ENCODE assay signal across 1 cellular context in genomic region chr19:48618916-48619691, GRCh38.
A peak's percentile ranks its signal among the peaks of the same experiment; 100 is the strongest.
TF ChIP-seq lines count a peak whose summit lies in the region.

Gene RPL18 (minus strand): TSS chr19:48619178. CDS start chr19:48619143, 35 bp downstream.
Gene SPHK2 (plus strand): TSS chr19:48619506. CDS start chr19:48620515, 1,009 bp downstream.

TF ChIP-seq in HepG2, 621 proteins besides CTCF, POLR2A, EP300 and RAD21 (continued from another document and continues in another):
- peak; percentile 97; the same call in 1 of the 2 replicates for TF ChIP-seq ARID4A (CRISPR knock-in tag; IDR thresholded peaks at IDR 0.05; ENCODE audit: borderline replicate concordance)
- TF ChIP-seq ZFYVE20 (CRISPR knock-in tag; IDR thresholded peaks at IDR 0.05; ENCODE audit: borderline replicate concordance, low read depth) = peak; percentile 50; the same call in 1 of the 2 replicates
- TF ChIP-seq ZNF709 (CRISPR knock-in tag; IDR thresholded peaks at IDR 0.05) = peak; percentile 76; the same call in 1 of the 2 replicates
- TF ChIP-seq SP1 (IDR thresholded peaks at IDR 0.05) = no peak
- peak; percentile 97 for TF ChIP-seq SP1 (CRISPR knock-in tag; IDR thresholded peaks at IDR 0.05)
- peak; percentile 47; the same call in 1 of the 2 replicates for TF ChIP-seq ZNF691 (CRISPR knock-in tag; IDR thresholded peaks at IDR 0.05; ENCODE audit: borderline replicate concordance, low read depth)
- 0 out of 2 replicates have a peak, but pooled peaks have one; percentile 49 for TF ChIP-seq TRAFD1 (CRISPR knock-in tag; IDR thresholded peaks at IDR 0.05; ENCODE audit: borderline replicate concordance)
- peak; percentile 69; the same call in 1 of the 2 replicates for TF ChIP-seq KLF6 (CRISPR knock-in tag; IDR thresholded peaks at IDR 0.05)
- TF ChIP-seq PLSCR1 (CRISPR knock-in tag; IDR thresholded peaks at IDR 0.05; ENCODE audit: borderline replicate concordance) = no peak
- TF ChIP-seq ZNF749 (CRISPR knock-in tag; IDR thresholded peaks at IDR 0.05; ENCODE audit: borderline replicate concordance) = peak; percentile 84; the same call in 1 of the 2 replicates
- TF ChIP-seq ATF4 (CRISPR knock-in tag; IDR thresholded peaks at IDR 0.05) = peak in 1 of 2 experiments; percentile 79; a peak in 2 of 4 replicates
- TF ChIP-seq ZBTB4 (CRISPR knock-in tag; IDR thresholded peaks at IDR 0.05; ENCODE audit: borderline replicate concordance) = peak; percentile 82; the same call in 1 of the 2 replicates
- TF ChIP-seq ZNF574 (CRISPR knock-in tag; IDR thresholded peaks at IDR 0.05) = peak; percentile 100
- TF ChIP-seq ZNF556 (CRISPR knock-in tag; IDR thresholded peaks at IDR 0.05; ENCODE audit: borderline replicate concordance) = no peak; the same call in 1 of the 2 replicates
- TF ChIP-seq THAP9 (CRISPR knock-in tag; IDR thresholded peaks at IDR 0.05; ENCODE audit: borderline replicate concordance) = peak; percentile 98
- peak; percentile 83; the same call in 1 of the 2 replicates for TF ChIP-seq JUND (CRISPR knock-in tag; IDR thresholded peaks at IDR 0.05)
- peak; percentile 81; the same call in 1 of the 2 replicates for TF ChIP-seq ZNF589 (CRISPR knock-in tag; conservative IDR thresholded peaks at IDR 0.05)
- 0 out of 2 replicates have a peak, but pooled peaks have one; percentile 45 for TF ChIP-seq ZNF761 (CRISPR knock-in tag; conservative IDR thresholded peaks at IDR 0.05)
- TF ChIP-seq TBX3 (IDR thresholded peaks at IDR 0.05; ENCODE audit: borderline replicate concordance) = peak; percentile 67; the same call in 1 of the 2 replicates
- peak; percentile 78 for TF ChIP-seq REL (CRISPR knock-in tag; conservative IDR thresholded peaks at IDR 0.05)
- peak; percentile 89 for TF ChIP-seq NR2C2 (CRISPR knock-in tag; IDR thresholded peaks at IDR 0.05; ENCODE audit: borderline replicate concordance)
- TF ChIP-seq RBM39 (IDR thresholded peaks at IDR 0.05; ENCODE audit: low read depth, low read length, poor library complexity, severe bottlenecking) = peak; percentile 98
- peak; percentile 64 for TF ChIP-seq NFYB (CRISPR knock-in tag; IDR thresholded peaks at IDR 0.05)
- no peak for TF ChIP-seq FOXA1 (IDR thresholded peaks at IDR 0.05)
- TF ChIP-seq FOXA1 (CRISPR knock-in tag; IDR thresholded peaks at IDR 0.05) = no peak
- peak; percentile 88 for TF ChIP-seq ZNF205 (CRISPR knock-in tag; IDR thresholded peaks at IDR 0.05)
- TF ChIP-seq ZNF224 (CRISPR knock-in tag; IDR thresholded peaks at IDR 0.05) = peak; percentile 56; the same call in 1 of the 2 replicates
- peak; percentile 73; the same call in 1 of the 2 replicates for TF ChIP-seq ZKSCAN8 (CRISPR knock-in tag; IDR thresholded peaks at IDR 0.05; ENCODE audit: borderline replicate concordance)
- no peak for TF ChIP-seq ISX (CRISPR knock-in tag; conservative IDR thresholded peaks at IDR 0.05)
- peak; percentile 17; the same call in 1 of the 2 replicates for TF ChIP-seq MLX (CRISPR knock-in tag; IDR thresholded peaks at IDR 0.05)
- no peak for TF ChIP-seq ZNF550 (CRISPR knock-in tag; IDR thresholded peaks at IDR 0.05; ENCODE audit: borderline replicate concordance)
- no peak for TF ChIP-seq BCLAF1 (IDR thresholded peaks at IDR 0.05)
- TF ChIP-seq AGO1 (IDR thresholded peaks at IDR 0.05; ENCODE audit: low read depth, low read length, poor library complexity, severe bottlenecking) = peak; percentile 49
- TF ChIP-seq ZFP37 (CRISPR knock-in tag; IDR thresholded peaks at IDR 0.05; ENCODE audit: borderline replicate concordance) = no peak; the same call in 1 of the 2 replicates
